Comparison of ENCODE assay signal across 8 cellular contexts in genomic region chr16:10579965-10580918, GRCh38. TPM values are rescaled to one million over a fixed set of nuclear protein-coding genes. Genes with fewer than 3 reads are reported as not detected.
DNase-seq lines count a peak whose midpoint lies in the region; ATAC-seq and TF ChIP-seq lines count a peak whose summit lies in the region.

Gene EMP2 (minus strand): TSS chr16:10580598. CDS start chr16:10547617, 32,981 bp downstream.

- H3K4me1 ChIP-seq in mesenchymal stem cell (ENCODE audit: control insufficient read depth, insufficient read depth, low read depth, low read length) (peaks cover 17% of the 10 kb centered on the region), upper lobe of left lung (peaks cover 30 to 57% (median 49%) of the 10 kb centered on the region in 4 donors)

- peak within 1 kb of the TSS; percentile 79 for H4K8ac ChIP-seq in mesenchymal stem cell (ENCODE audit: low read length)

- peak within 1 kb of the TSS; percentile 99 for H3K4me2 ChIP-seq in mesenchymal stem cell (ENCODE audit: low read length, poor library complexity, severe bottlenecking)

- no peak within 1 kb of the TSS for H2BK5ac ChIP-seq in mesenchymal stem cell (ENCODE audit: low read depth, low read length, poor library complexity, severe bottlenecking)

- H3K9ac ChIP-seq in mesenchymal stem cell (ENCODE audit: low read length), result peak within 1 kb of the TSS; percentile 87

- CTCF ChIA-PET in AG04449 (lab: Yijun Ruan, JAX), result interaction anchor here (1.0 to 5.8 kb wide), 13 partner anchors 10 to 160 kb away, joined by 3 to 35 read pairs (median 4); no protein-coding TSS in a partner anchor

- H4K91ac ChIP-seq in mesenchymal stem cell (ENCODE audit: low read length), result peak within 1 kb of the TSS; percentile 76

- H2AFZ ChIP-seq in mesenchymal stem cell (ENCODE audit: low read depth, low read length), result peak within 1 kb of the TSS; percentile 94

- TF ChIP-seq POLR2A in upper lobe of left lung (IDR thresholded peaks at IDR 0.05), result peak in 3 of 4 donors; percentile 94 to 97 (median 96)

- WGBS in mesenchymal stem cell, result under 1% methylated on average over 76 of the region's 92 CpGs
- 1 to 6% methylated on average over 14 to 63 of the region's 92 CpGs for WGBS in upper lobe of left lung, 2 donors

- DNase-seq in AG04449 (ENCODE audit: low read depth, low spot score) (no peak), H7 (peak; percentile 98), RKO (ENCODE audit: low spot score) (peak; percentile 79), epithelial cell of prostate (ENCODE audit: low read depth, low spot score) (no peak), mesenchymal stem cell (peak; percentile 81), upper lobe of left lung (peak; percentile 86 to 96)

- H3K36me3 ChIP-seq in H7 (replicated peaks; ENCODE audit: control insufficient read depth, insufficient read depth, low read length) (no peaks in the 10 kb centered on the region), mesenchymal stem cell (ENCODE audit: control insufficient read depth in 1 of 2, insufficient read depth in 2 of 2, low read depth in 1 of 2, low read length in 2 of 2) (no peaks in the 10 kb centered on the region), upper lobe of left lung (no peaks in the 10 kb centered on the region)

- ATAC-seq in upper lobe of left lung (ENCODE audit: low FRiP score in 2 of 2) (peak; percentile 88 to 95), GM18868 (IDR thresholded peaks at IDR 0.05; ENCODE audit: unreplicated experiment) (no peak), HG03139 (IDR thresholded peaks at IDR 0.05; ENCODE audit: unreplicated experiment) (no peak)

- H3K4me3 ChIP-seq in AG04449 (ENCODE audit: low read depth, low read length) (peak within 1 kb of the TSS; percentile 78), H7 (ENCODE audit: insufficient read depth, low read depth, low read length) (peak within 1 kb of the TSS; percentile 76), mesenchymal stem cell (ENCODE audit: insufficient read depth in 1 of 2, low read depth in 1 of 2, low read length in 2 of 2) (peak within 1 kb of the TSS; percentile 72 to 87), upper lobe of left lung (peak within 1 kb of the TSS; percentile 81 to 91 (median 85))

- no peaks in the 10 kb centered on the region for H3K79me1 ChIP-seq in mesenchymal stem cell (replicated peaks; ENCODE audit: low read length, poor library complexity, severe bottlenecking)

- H2AK5ac ChIP-seq in mesenchymal stem cell (ENCODE audit: low read length, severe bottlenecking), result no peak within 1 kb of the TSS

- peak within 1 kb of the TSS; percentile 74 for H2BK120ac ChIP-seq in mesenchymal stem cell (ENCODE audit: low read depth, low read length)

- peaks cover 6% of the 10 kb centered on the region; the same call in 1 of the 2 replicates for H3K27me3 ChIP-seq in H7 (ENCODE audit: control insufficient read depth, insufficient read depth, low read length)
- H3K27me3 ChIP-seq in mesenchymal stem cell (ENCODE audit: control insufficient read depth in 1 of 2, insufficient read depth in 1 of 2, low read length in 2 of 2), result peaks cover 0 to 9% of the 10 kb centered on the region in 2 experiments
- H3K27me3 ChIP-seq in upper lobe of left lung, result no peaks in the 10 kb centered on the region

- H3K23ac ChIP-seq in mesenchymal stem cell (ENCODE audit: low read length in 2 of 2), result peak within 1 kb of the TSS in 1 of 2 experiments; percentile 85

- H2BK12ac ChIP-seq in mesenchymal stem cell (ENCODE audit: low read length in 2 of 2), result peak within 1 kb of the TSS in 1 of 2 experiments; percentile 78

- POLR2A ChIA-PET in AG04449 (lab: Yijun Ruan, JAX), result interaction anchor here (0.6 to 0.8 kb wide), 2 partner anchors 22 to 64 kb away, joined by 3 read pairs; no protein-coding TSS in a partner anchor

- H3K14ac ChIP-seq in mesenchymal stem cell (ENCODE audit: low read length in 2 of 2), result peak within 1 kb of the TSS in 1 of 2 experiments; percentile 89

- peak in 2 of 4 donors; percentile 35 to 58 for TF ChIP-seq EP300 in upper lobe of left lung (IDR thresholded peaks at IDR 0.05)

- TF ChIP-seq CTCF in AG04449 (IDR thresholded peaks at IDR 0.05; ENCODE audit: insufficient read depth, low read length, missing control alignments) (peak; percentile 88), upper lobe of left lung (IDR thresholded peaks at IDR 0.05) (peak; percentile 42 to 91 (median 84))

- H3K18ac ChIP-seq in mesenchymal stem cell (ENCODE audit: low read depth in 1 of 2, low read length in 2 of 2), result peak within 1 kb of the TSS; percentile 68 to 95

- peak within 1 kb of the TSS; percentile 75 to 85 for H3K4ac ChIP-seq in mesenchymal stem cell (ENCODE audit: low read depth in 1 of 2, low read length in 2 of 2)

- H2BK15ac ChIP-seq in mesenchymal stem cell (ENCODE audit: low read depth, poor library complexity, severe bottlenecking), result peak within 1 kb of the TSS; percentile 80

- H3K9me3 ChIP-seq in mesenchymal stem cell (ENCODE audit: control insufficient read depth, low read length) (no peaks in the 10 kb centered on the region), upper lobe of left lung (no peaks in the 10 kb centered on the region)

- peak within 1 kb of the TSS; percentile 62 for H3K27ac ChIP-seq in epithelial cell of prostate
- H3K27ac ChIP-seq in mesenchymal stem cell (ENCODE audit: low read length, poor library complexity, severe bottlenecking), result no peak within 1 kb of the TSS
- peak within 1 kb of the TSS; percentile 98 to 100 (median 99) for H3K27ac ChIP-seq in upper lobe of left lung

RNA-seq across cellular contexts. Expression of gene EMP2, which starts in this region (rescaled TPM):
- total RNA-seq in H7 (2014; rRNA removed; shearing (Covaris generic)), result 7.1 and 8.1 TPM in 2 replicates
- polyA plus RNA-seq in mesenchymal stem cell (2013, experiment 1 of 2), result 9.7 TPM
- 9.6 TPM for polyA plus RNA-seq in mesenchymal stem cell (2013, experiment 2 of 2)
- total RNA-seq in upper lobe of left lung, result 1,000 to 10,000 TPM in 1 of 6 donors, 100 to 1,000 TPM in 5; 261 to 1,020 (median 640) TPM

Comparison
In these comparisons a context has a peak if more than half of its experiments do, and no peak if none do; other contexts are left out.
1. RNA of gene EMP2 (total RNA-seq): 261 to 1,020 TPM in upper lobe of left lung; 7.1 to 8.1 TPM in H7; every median in the first group is over 10 times any median in the second.
2. DNase-seq: peak in H7 (single experiment), RKO (single experiment), mesenchymal stem cell (single experiment) and upper lobe of left lung (2 of 2); none in AG04449 (single experiment) and epithelial cell of prostate (single experiment).
3. ATAC-seq: peak in upper lobe of left lung (2 of 2); none in GM18868 (single experiment) and HG03139 (single experiment).
4. Peak in every context shown above with its lines, with median percentiles within 50 percentile points of each other: H3K4me3 ChIP-seq.